15 cellular contexts compared by ENCODE assay signal in genomic region chr2:233360771-233361176, GRCh38. TPM values are rescaled to one million over a fixed set of nuclear protein-coding genes. Genes with fewer than 3 reads are reported as not detected.
DNase-seq lines count a peak whose midpoint lies in the region; ATAC-seq and TF ChIP-seq lines count a peak whose summit lies in the region.
"Had no signal": no experiment of that assay in that cellular context is flagged by ENCODE, and none has a peak within 500 bp of the region (broad histone marks: within the 10 kb centered on the region; RNA-seq: fewer than 3 reads in every experiment).

No MANE protein-coding gene starts in this region.

- peaks cover 53 to 92% (median 60%) of the 10 kb centered on the region in 10 experiments for H3K4me1 ChIP-seq in BLaER1 treated with 17β-estradiol and CSF1 and Interleukin-3, amounts not matched to agents 10 nM and 100 nM
- peaks cover 0 to 49% (median 25%) of the 10 kb centered on the region in 9 donors for H3K4me1 ChIP-seq in heart right ventricle
- peaks cover 39% of the 10 kb centered on the region for H3K4me1 ChIP-seq in CD8-positive, alpha-beta memory T cell (ENCODE audit: insufficient read depth, low read length)

- TF ChIP-seq CTCF in heart right ventricle (IDR thresholded peaks at IDR 0.05) (no peak), neural crest cell (conservative IDR thresholded peaks at IDR 0.05) (no peak), brain microvascular endothelial cell (IDR thresholded peaks at IDR 0.05; ENCODE audit: low read depth, low read length, missing control alignments) (no peak)

- peak overlapping the region in 6 of 10 experiments; percentile 21 to 99 (median 88); a peak in 10 of 20 replicates for H3K4me3 ChIP-seq in BLaER1 treated with 17β-estradiol and CSF1 and Interleukin-3, amounts not matched to agents 10 nM and 100 nM
- H3K4me3 ChIP-seq in heart right ventricle (no peak overlapping the region), brain microvascular endothelial cell (ENCODE audit: low read depth, low read length) (no peak overlapping the region)
- no peak overlapping the region for H3K4me3 ChIP-seq in CD8-positive, alpha-beta memory T cell (ENCODE audit: low read length)

- in situ Hi-C loops in brain microvascular endothelial cell (cut with HindIII; ENCODE audit: low pct_ligation_motif_present, low sequenced_read_pairs), result no loop called here

- peaks cover 10 to 100% (median 84%) of the 10 kb centered on the region in 11 experiments; a peak in 21 of 22 replicates for H3K36me3 ChIP-seq in BLaER1 treated with 17β-estradiol and CSF1 and Interleukin-3, amounts not matched to agents 10 nM and 100 nM
- peaks cover 0 to 15% (median 0%) of the 10 kb centered on the region in 9 donors for H3K36me3 ChIP-seq in heart right ventricle
- peaks cover 4% of the 10 kb centered on the region for H3K36me3 ChIP-seq in CD8-positive, alpha-beta memory T cell (ENCODE audit: insufficient read depth, low read length)
- no peaks in the 10 kb centered on the region for H3K36me3 ChIP-seq in brain microvascular endothelial cell (replicated peaks)

- WGBS in heart right ventricle, 2 donors, result 59% methylated on average over 4 of the region's 4 CpGs

- peaks cover 8 to 53% (median 36%) of the 10 kb centered on the region in 11 experiments for H3K9me3 ChIP-seq in BLaER1 treated with 17β-estradiol and CSF1 and Interleukin-3, amounts not matched to agents 10 nM and 100 nM (replicated peaks in 1 of 11)
- H3K9me3 ChIP-seq in heart right ventricle, result peaks cover 0 to 17% (median 0%) of the 10 kb centered on the region in 11 donors
- no peaks in the 10 kb centered on the region for H3K9me3 ChIP-seq in CD8-positive, alpha-beta memory T cell (ENCODE audit: low read length)

- H4K20me1 ChIP-seq in BLaER1 treated with 17β-estradiol and CSF1 and Interleukin-3, amounts not matched to agents 10 nM and 100 nM, result peaks cover 5 to 36% (median 9%) of the 10 kb centered on the region in 11 experiments; a peak in 18 of 22 replicates

- H3K36me3 Mint-ChIP-seq in neural crest cell (ENCODE audit: low read depth), result peaks cover 12% of the 10 kb centered on the region
- H3K36me3 Mint-ChIP-seq in CD8-positive, alpha-beta memory T cell, result peaks cover 7 to 44% (median 32%) of the 10 kb centered on the region in 3 donors

- no peaks in the 10 kb centered on the region for H3K27me3 Mint-ChIP-seq in neural crest cell (ENCODE audit: low read depth)
- no peaks in the 10 kb centered on the region for H3K27me3 Mint-ChIP-seq in CD8-positive, alpha-beta memory T cell
- H3K27me3 Mint-ChIP-seq: activated naive CD4-positive, alpha-beta T cell treated with anti-CD3 and anti-CD28 coated beads, Interleukin-2, amount 10 ng/mL, durations not matched to agents 7 days and 5 days had no signal

- H3K9ac ChIP-seq in BLaER1 treated with 17β-estradiol and CSF1 and Interleukin-3, amounts not matched to agents 10 nM and 100 nM, result peak overlapping the region in 8 of 11 experiments; percentile 92 to 99 (median 95); a peak in 15 of 22 replicates

- intact Hi-C loops in heart right ventricle (cut with DNase I), result no loop called here

- peak overlapping the region in 9 of 11 experiments; percentile 84 to 99 (median 91); a peak in 20 of 22 replicates for H3K27ac ChIP-seq in BLaER1 treated with 17β-estradiol and CSF1 and Interleukin-3, amounts not matched to agents 10 nM and 100 nM
- peak overlapping the region in 8 of 10 donors; percentile 3 to 64 (median 48) for H3K27ac ChIP-seq in heart right ventricle
- no peak overlapping the region for H3K27ac ChIP-seq in CD8-positive, alpha-beta memory T cell (ENCODE audit: low read depth, low read length)
- no peak overlapping the region for H3K27ac ChIP-seq in brain microvascular endothelial cell

- peaks cover 2% of the 10 kb centered on the region for H3K9me3 Mint-ChIP-seq in neural crest cell
- peaks cover 0 to 5% (median 3%) of the 10 kb centered on the region in 5 donors for H3K9me3 Mint-ChIP-seq in CD8-positive, alpha-beta memory T cell
- H3K9me3 Mint-ChIP-seq: activated naive CD4-positive, alpha-beta T cell treated with anti-CD3 and anti-CD28 coated beads, Interleukin-2, amount 10 ng/mL, durations not matched to agents 7 days and 5 days had no signal

- H3K27ac Mint-ChIP-seq in neural crest cell (ENCODE audit: unreplicated experiment), result no peak overlapping the region
- peak overlapping the region in 4 of 8 donors; percentile 16 to 66 (median 39) for H3K27ac Mint-ChIP-seq in CD8-positive, alpha-beta memory T cell
- H3K27ac Mint-ChIP-seq: activated naive CD4-positive, alpha-beta T cell treated with anti-CD3 and anti-CD28 coated beads, Interleukin-2, amount 10 ng/mL, durations not matched to agents 7 days and 5 days had no signal

- CTCF ChIA-PET in CD8-positive, alpha-beta memory T cell (lab: Charles Lee), result interaction anchor here (1.3 kb wide), 1 partner anchor 17 kb away, joined by 3 read pairs; no protein-coding TSS in a partner anchor

- H3K4me3 Mint-ChIP-seq in neural crest cell, result peak overlapping the region; percentile 14
- H3K4me3 Mint-ChIP-seq in CD8-positive, alpha-beta memory T cell, result no peak overlapping the region
- H3K4me3 Mint-ChIP-seq: activated naive CD4-positive, alpha-beta T cell treated with anti-CD3 and anti-CD28 coated beads, Interleukin-2, amount 10 ng/mL, durations not matched to agents 7 days and 5 days had no signal

- peaks cover 30% of the 10 kb centered on the region for H3K4me1 Mint-ChIP-seq in neural crest cell
- H3K4me1 Mint-ChIP-seq in CD8-positive, alpha-beta memory T cell, result peaks cover 59 to 88% (median 75%) of the 10 kb centered on the region in 3 donors

- H3K4me2 ChIP-seq in BLaER1 treated with 17β-estradiol and CSF1 and Interleukin-3, amounts not matched to agents 10 nM and 100 nM, result peak overlapping the region; percentile 85 to 99 (median 97); a peak in 21 of 22 replicates

- H3K27me3 ChIP-seq in BLaER1 treated with 17β-estradiol and CSF1 and Interleukin-3, amounts not matched to agents 10 nM and 100 nM, result no peaks in the 10 kb centered on the region
- no peaks in the 10 kb centered on the region for H3K27me3 ChIP-seq in heart right ventricle
- no peaks in the 10 kb centered on the region for H3K27me3 ChIP-seq in CD8-positive, alpha-beta memory T cell (ENCODE audit: insufficient read depth, low read length, poor library complexity, severe bottlenecking)
- H3K27me3 ChIP-seq in brain microvascular endothelial cell (replicated peaks), result no peaks in the 10 kb centered on the region

- DNase-seq in OCI-M1 (lab: John Stamatoyannopoulos, UW) (peak; percentile 13), heart right ventricle (no peak), neural crest cell (ENCODE audit: low read depth, low spot score) (no peak), kidney glomerular epithelial cell (lab: John Stamatoyannopoulos, UW) (no peak), MV-4-11 (lab: John Stamatoyannopoulos, UW) (no peak), brain microvascular endothelial cell (no peak)
- DNase-seq in CD8-positive, alpha-beta memory T cell, result no peak
- DNase-seq: activated naive CD4-positive, alpha-beta T cell treated with anti-CD3 and anti-CD28 coated beads, Interleukin-2, amount 10 ng/mL, durations not matched to agents 7 days and 5 days; effector memory CD4-positive, alpha-beta T cell; MM.1S; NCI-H2081 treated with DMSO at 0.1 percent for 48 hours; NCI-H774; SW 1271 had no signal

- POLR2A ChIA-PET in CD8-positive, alpha-beta memory T cell (lab: Charles Lee), result no interaction called here

- peak in 6 of 8 donors; percentile 30 to 73 (median 46) for ATAC-seq in heart right ventricle

RNA-seq across cellular contexts. Expression of gene DGKD, which starts 6.5 kb away (rescaled TPM):
- total RNA-seq in heart right ventricle (10 to 100 TPM; 26.8 to 79.5 (median 44.7) TPM), neural crest cell (48.7 and 58.6 TPM in 2 replicates)
- 10 to 100 TPM; 35.6 to 62.5 TPM for polyA plus RNA-seq in heart right ventricle
- 10 to 100 TPM; 54.2 to 61.9 TPM for total RNA-seq in CD8-positive, alpha-beta memory T cell
- 32.6 TPM for polyA plus RNA-seq in CD8-positive, alpha-beta memory T cell

RNA-seq across cellular contexts. Expression of gene SAG, which starts 53.2 kb away (rescaled TPM):
- total RNA-seq in heart right ventricle (not detected), neural crest cell (not detected in 2 replicates)
- not detected for polyA plus RNA-seq in heart right ventricle
- not detected for total RNA-seq in CD8-positive, alpha-beta memory T cell
- not detected for polyA plus RNA-seq in CD8-positive, alpha-beta memory T cell
- total RNA-seq: posterior vena cava had no signal

Comparison
In these comparisons a context has a peak if more than half of its experiments do, and no peak if none do; other contexts are left out.
1. H3K27ac ChIP-seq: peak in BLaER1 treated with 17β-estradiol and CSF1 and Interleukin-3, amounts not matched to agents 10 nM and 100 nM (9 of 11) and heart right ventricle (8 of 10); none in CD8-positive, alpha-beta memory T cell (single experiment) and brain microvascular endothelial cell (single experiment).
2. H3K4me3 ChIP-seq: peak in BLaER1 treated with 17β-estradiol and CSF1 and Interleukin-3, amounts not matched to agents 10 nM and 100 nM (6 of 10); none in heart right ventricle (0 of 10), CD8-positive, alpha-beta memory T cell (single experiment) and brain microvascular endothelial cell (single experiment).